ENCODE assay signal across 8 cellular contexts in the genomic region with DNA sequence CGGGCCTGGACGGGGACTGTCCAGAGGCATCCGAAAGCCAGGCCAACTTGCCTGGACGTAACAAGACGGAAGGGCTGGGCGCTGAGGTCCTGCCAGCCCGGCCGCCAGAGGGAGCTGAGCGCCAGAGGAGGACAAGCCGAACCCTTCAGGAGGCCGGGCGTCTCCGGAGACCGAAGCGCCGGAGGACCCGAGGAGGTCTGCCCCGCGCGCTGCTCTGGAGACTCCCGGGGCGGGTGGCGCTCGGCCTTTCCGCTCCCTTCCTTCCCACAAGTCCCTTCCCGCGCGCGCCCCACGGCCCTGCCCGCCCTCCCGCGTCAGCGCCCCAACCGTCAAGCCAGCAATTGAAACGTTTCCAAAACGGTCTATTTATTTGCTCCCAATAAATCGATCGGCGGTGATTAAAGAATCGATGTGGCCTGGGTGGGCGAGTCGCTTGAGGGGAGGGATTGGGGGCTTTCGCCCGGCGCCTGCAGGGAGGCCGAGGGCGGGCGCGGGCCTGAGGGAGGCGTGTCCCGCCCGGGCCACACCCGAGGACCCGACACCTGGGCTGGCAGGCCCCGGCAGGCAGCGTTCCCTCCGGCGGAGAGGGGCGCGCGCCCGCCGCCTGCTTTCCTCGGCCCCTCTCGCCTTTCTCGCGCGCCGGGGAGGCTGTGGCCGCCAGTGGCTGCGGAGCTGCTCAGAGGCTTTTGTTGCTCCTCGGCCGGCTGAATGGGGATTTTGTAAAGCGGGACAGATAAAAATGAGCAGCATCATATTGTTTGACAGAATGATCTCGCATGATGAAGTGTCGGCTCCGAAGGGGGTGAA. TPM values are rescaled to one million over a fixed set of nuclear protein-coding genes. Genes with fewer than 3 reads are reported as not detected.
DNase-seq lines count a peak whose midpoint lies in the region; ATAC-seq and TF ChIP-seq lines count a peak whose summit lies in the region.

No MANE protein-coding gene starts in this region.

- ATAC-seq in GM21423 (IDR thresholded peaks at IDR 0.05; ENCODE audit: unreplicated experiment) (peak; percentile 76), heart right ventricle (peak; percentile 36 to 82 (median 54)), GM18858 (IDR thresholded peaks at IDR 0.05; ENCODE audit: unreplicated experiment) (no peak)

- CTCF ChIA-PET in activated naive CD4-positive, alpha-beta T cell treated with anti-CD3 and anti-CD28 coated beads, Interleukin-2, amount 10 ng/mL, durations not matched to agents 7 days and 5 days (lab: Charles Lee) = no interaction called here

- DNase-seq in DMS 273 (lab: John Stamatoyannopoulos, UW; ENCODE audit: unreplicated experiment) (peak; percentile 93), HUDEP-2 (lab: John Stamatoyannopoulos, UW; ENCODE audit: unreplicated experiment in 76 of 76) (peak in 67 of 76 experiments; percentile 5 to 81 (median 57)), NOMO-1 treated with dmso at 0.1 percent for 144 hours (lab: John Stamatoyannopoulos, UW; ENCODE audit: unreplicated experiment) (peak; percentile 49), heart right ventricle (peak in 1 of 2 donors; percentile 61), pulmonary artery endothelial cell (ENCODE audit: low read depth, low spot score) (peak; percentile 11)
- peak; percentile 71 for DNase-seq in activated naive CD4-positive, alpha-beta T cell treated with anti-CD3 and anti-CD28 coated beads, Interleukin-2, amount 10 ng/mL, durations not matched to agents 7 days and 5 days

- peak overlapping the region in 8 of 10 donors; percentile 32 to 57 (median 39) for H3K4me3 ChIP-seq in heart right ventricle

- H3K27ac ChIP-seq in heart right ventricle = peak overlapping the region in 1 of 10 donors; percentile 40

- H3K4me3 Mint-ChIP-seq in activated naive CD4-positive, alpha-beta T cell treated with anti-CD3 and anti-CD28 coated beads, Interleukin-2, amount 10 ng/mL, durations not matched to agents 7 days and 5 days = peak overlapping the region; percentile 61

- H3K9me3 Mint-ChIP-seq in activated naive CD4-positive, alpha-beta T cell treated with anti-CD3 and anti-CD28 coated beads, Interleukin-2, amount 10 ng/mL, durations not matched to agents 7 days and 5 days = peaks cover 3% of the 10 kb centered on the region

- no peaks in the 10 kb centered on the region for H3K9me3 ChIP-seq in heart right ventricle

- peaks cover 91% of the 10 kb centered on the region for H3K27me3 Mint-ChIP-seq in activated naive CD4-positive, alpha-beta T cell treated with anti-CD3 and anti-CD28 coated beads, Interleukin-2, amount 10 ng/mL, durations not matched to agents 7 days and 5 days

- peaks cover 28% of the 10 kb centered on the region for H3K36me3 Mint-ChIP-seq in activated naive CD4-positive, alpha-beta T cell treated with anti-CD3 and anti-CD28 coated beads, Interleukin-2, amount 10 ng/mL, durations not matched to agents 7 days and 5 days

- TF ChIP-seq CTCF in heart right ventricle (IDR thresholded peaks at IDR 0.05) = peak in 7 of 9 donors; percentile 26 to 62 (median 42)

- peaks cover 36% of the 10 kb centered on the region for H3K4me1 Mint-ChIP-seq in activated naive CD4-positive, alpha-beta T cell treated with anti-CD3 and anti-CD28 coated beads, Interleukin-2, amount 10 ng/mL, durations not matched to agents 7 days and 5 days

- peaks cover 3 to 50% (median 26%) of the 10 kb centered on the region in 9 donors for H3K4me1 ChIP-seq in heart right ventricle

- intact Hi-C loops in heart right ventricle (cut with DNase I) = no loop called here

- H3K27ac Mint-ChIP-seq in activated naive CD4-positive, alpha-beta T cell treated with anti-CD3 and anti-CD28 coated beads, Interleukin-2, amount 10 ng/mL, durations not matched to agents 7 days and 5 days = no peak overlapping the region

- 1 to 3% methylated on average over 73 to 78 of the region's 78 CpGs for WGBS in heart right ventricle, 2 donors

- H3K36me3 ChIP-seq in heart right ventricle = peaks cover 0 to 5% (median 0%) of the 10 kb centered on the region in 9 donors

- H3K27me3 ChIP-seq in heart right ventricle = peaks cover 44 to 99% (median 97%) of the 10 kb centered on the region in 7 donors

RNA-seq across cellular contexts. Expression of gene FOXD3, which starts 5.2 kb away (rescaled TPM):
- total RNA-seq in heart right ventricle (under 1 TPM in 5 of 10 donors, not detected in 5; 0.12 to 0.66 (median 0.33) TPM), pulmonary artery endothelial cell (not detected in 2 replicates)
- under 1 TPM; 0.14 to 0.22 TPM for polyA plus RNA-seq in heart right ventricle

RNA-seq across cellular contexts. Expression of gene ALG6, which starts 50.2 kb away (rescaled TPM):
- total RNA-seq in heart right ventricle = 1 to 10 TPM; 3.3 to 5.8 (median 3.9) TPM
- polyA plus RNA-seq in heart right ventricle = 10 to 100 TPM in 1 of 2 donors, 1 to 10 TPM in 1; 5.2 to 20.8 TPM
- total RNA-seq in pulmonary artery endothelial cell = 16.2 and 27.2 TPM in 2 replicates
